ENCODE assay signal across 9 cellular contexts in the genomic region with DNA sequence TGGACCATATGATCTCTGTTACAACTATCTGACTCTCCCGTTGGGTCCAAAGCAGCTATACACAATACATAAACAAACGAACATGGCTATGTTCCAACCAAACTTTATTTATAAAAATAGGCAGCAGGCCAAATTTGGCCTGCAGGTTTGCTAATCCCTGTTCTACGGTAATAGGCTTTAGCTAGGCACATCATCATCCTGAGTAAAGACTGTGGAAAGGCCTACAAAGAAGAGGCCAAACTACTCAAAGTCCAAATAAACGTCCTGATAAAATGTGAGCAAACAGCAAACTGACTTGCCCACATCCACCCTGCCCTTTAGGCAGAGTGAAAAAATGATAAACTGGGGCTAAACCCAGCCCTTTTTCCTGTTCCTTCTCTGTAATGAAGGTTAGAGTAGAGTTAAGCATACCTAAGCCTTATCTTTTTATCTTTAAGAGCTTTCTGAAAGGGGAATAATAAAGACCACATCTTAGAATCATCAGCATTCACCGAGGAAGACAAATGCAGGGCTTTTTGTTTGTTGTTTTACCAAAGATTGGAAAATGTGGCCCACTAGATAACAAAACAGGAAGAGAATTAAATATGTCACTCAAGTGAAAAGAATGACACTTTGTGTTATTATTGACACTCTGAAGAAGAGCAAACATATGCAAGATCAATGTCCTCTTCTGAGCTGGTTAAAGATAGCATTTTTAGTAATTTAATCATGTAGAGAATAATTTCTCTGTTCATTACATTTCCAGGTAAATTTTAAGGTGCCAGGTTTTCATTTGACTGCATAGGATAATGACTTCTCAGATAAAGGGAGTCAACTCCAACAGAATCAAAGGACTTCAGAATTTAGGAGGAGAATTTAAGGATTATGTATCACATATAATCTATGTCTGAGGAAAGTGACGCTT.
DNase-seq lines count a peak whose midpoint lies in the region; ATAC-seq, FAIRE-seq and TF ChIP-seq lines count a peak whose summit lies in the region.
"Had no signal": no experiment of that assay in that cellular context is flagged by ENCODE, and none has a peak within 500 bp of the region (broad histone marks: within the 10 kb centered on the region; RNA-seq: fewer than 3 reads in every experiment).

No MANE protein-coding gene starts in this region.

- FAIRE-seq in pancreas (lab: Jason Lieb, UNC): peak; percentile 5

- H3K27ac ChIP-seq in HEK293 (ENCODE audit: extremely low read depth, low read depth, low read length): 0 out of 2 replicates have a peak overlapping the region, but pooled peaks have one; percentile 27
- peak overlapping the region; percentile 32 for H3K27ac ChIP-seq in colonic mucosa
- H3K27ac ChIP-seq in pancreas: no peak overlapping the region

- H3K4me3 ChIP-seq in HEK293 (ENCODE audit: low read depth, low read length) (no peak overlapping the region), colonic mucosa (no peak overlapping the region), pancreas (no peak overlapping the region)

- H3K9me3 Mint-ChIP-seq in stimulated activated naive B cell treated with anti-CD40 and anti-IgM and Interleukin-4, amounts not matched to agents 10 μg/mL and 1 μg/mL and 100 μg/mL, for 72 hours: no peaks in the 10 kb centered on the region

- no peaks in the 10 kb centered on the region for H3K9me3 ChIP-seq in HEK293 (ENCODE audit: control insufficient read depth, insufficient read depth, low read depth, low read length)
- no peaks in the 10 kb centered on the region for H3K9me3 ChIP-seq in colonic mucosa
- no peaks in the 10 kb centered on the region for H3K9me3 ChIP-seq in pancreas

- POLR2A ChIA-PET in HEK293 (lab: Yijun Ruan, JAX): no interaction called here

- peak overlapping the region in 1 of 2 donors; percentile 29 for H3K9ac ChIP-seq in colonic mucosa (ENCODE audit: low read depth in 2 of 2, low read length in 2 of 2)

- TF ChIP-seq CTCF in HEK293 (tag by site-specific recombination; IDR thresholded peaks at IDR 0.05): no peak
- TF ChIP-seq CTCF in colonic mucosa (IDR thresholded peaks at IDR 0.05): no peak
- no peak for TF ChIP-seq CTCF in pancreas (IDR thresholded peaks at IDR 0.05)

- no peak overlapping the region for H3K4me3 Mint-ChIP-seq in stimulated activated naive B cell treated with anti-CD40 and anti-IgM and Interleukin-4, amounts not matched to agents 10 μg/mL and 1 μg/mL and 100 μg/mL, for 72 hours

- H3K27me3 ChIP-seq in colonic mucosa (no peaks in the 10 kb centered on the region), pancreas (no peaks in the 10 kb centered on the region)

- peak in 1 of 4 donors; percentile 21 for ATAC-seq in pancreas
- ATAC-seq in stimulated activated naive B cell treated with anti-CD40 and anti-IgM and Interleukin-4, amounts not matched to agents 10 μg/mL and 1 μg/mL and 100 μg/mL, for 72 hours (replicated peaks): no peak

- peaks cover 0 to 4% of the 10 kb centered on the region in 2 experiments; a peak in 2 of 3 replicates for H3K36me3 ChIP-seq in HEK293 (ENCODE audit: control insufficient read depth in 2 of 2, insufficient read depth in 1 of 2, low read length in 2 of 2)
- no peaks in the 10 kb centered on the region for H3K36me3 ChIP-seq in colonic mucosa
- no peaks in the 10 kb centered on the region for H3K36me3 ChIP-seq in pancreas

- no peaks in the 10 kb centered on the region for H3K27me3 Mint-ChIP-seq in stimulated activated naive B cell treated with anti-CD40 and anti-IgM and Interleukin-4, amounts not matched to agents 10 μg/mL and 1 μg/mL and 100 μg/mL, for 72 hours

- H3K4me1 Mint-ChIP-seq in stimulated activated naive B cell treated with anti-CD40 and anti-IgM and Interleukin-4, amounts not matched to agents 10 μg/mL and 1 μg/mL and 100 μg/mL, for 72 hours: no peaks in the 10 kb centered on the region

- CTCF ChIA-PET in HEK293 (lab: Yijun Ruan, JAX): interaction anchor here (1.2 kb wide), 1 partner anchor 351 kb away, joined by 3 read pairs; no protein-coding TSS in a partner anchor

- WGBS in pancreas, 2 donors: 61 to 62% methylated on average over 6 of the region's 6 CpGs

- H3K4me1 ChIP-seq in HEK293 (ENCODE audit: control insufficient read depth, insufficient read depth, low read length) (peaks cover 16% of the 10 kb centered on the region), colonic mucosa (no peaks in the 10 kb centered on the region), pancreas (peaks cover 0 to 3% (median 0%) of the 10 kb centered on the region in 3 donors)

- no peaks in the 10 kb centered on the region for H3K36me3 Mint-ChIP-seq in stimulated activated naive B cell treated with anti-CD40 and anti-IgM and Interleukin-4, amounts not matched to agents 10 μg/mL and 1 μg/mL and 100 μg/mL, for 72 hours

- intact Hi-C loops in colonic mucosa (cut with DNase I) (no loop called here), pancreas (cut with DNase I) (no loop called here)

- DNase-seq in OCI-M2 (lab: John Stamatoyannopoulos, UW; ENCODE audit: unreplicated experiment) (peak; percentile 16), colonic mucosa (peak; percentile 48), pancreas (no peak), DMS 273 (lab: John Stamatoyannopoulos, UW; ENCODE audit: unreplicated experiment) (no peak)
- no peak for DNase-seq in stimulated activated naive B cell treated with anti-CD40 and anti-IgM and Interleukin-4, amounts not matched to agents 10 μg/mL and 1 μg/mL and 100 μg/mL, for 72 hours
- no peak for DNase-seq in stimulated activated CD8-positive, alpha-beta memory T cell treated with anti-CD3 and anti-CD28 coated beads, Interleukin-4, amount 100 ng/mL, for 48 hours
- DNase-seq: MM.1S, NCI-H69 had no signal

- H3K27ac Mint-ChIP-seq in stimulated activated naive B cell treated with anti-CD40 and anti-IgM and Interleukin-4, amounts not matched to agents 10 μg/mL and 1 μg/mL and 100 μg/mL, for 72 hours: no peak overlapping the region

TF ChIP-seq in HEK293, 187 proteins besides CTCF, POLR2A, EP300 and RAD21:
- no peak for TF ChIP-seq KLF10 (tag by site-specific recombination; IDR thresholded peaks at IDR 0.05)
- TF ChIP-seq ZFP69B (tag by site-specific recombination; IDR thresholded peaks at IDR 0.05): no peak
- no peak for TF ChIP-seq ZNF561 (tag by site-specific recombination; IDR thresholded peaks at IDR 0.05; ENCODE audit: borderline replicate concordance)
- no peak for TF ChIP-seq ZNF548 (tag by site-specific recombination; IDR thresholded peaks at IDR 0.05)
- no peak for TF ChIP-seq ZNF404 (tag by site-specific recombination; IDR thresholded peaks at IDR 0.05)
- no peak for TF ChIP-seq ZNF843 (tag by site-specific recombination; IDR thresholded peaks at IDR 0.05)
- TF ChIP-seq GLIS1 (tag by site-specific recombination; IDR thresholded peaks at IDR 0.05): no peak

Comparison
In these comparisons a context has a peak if more than half of its experiments do, and no peak if none do; other contexts are left out.
1. H3K27ac ChIP-seq: peak in HEK293 (single experiment) and colonic mucosa (single experiment); none in pancreas (0 of 4).
2. DNase-seq: peak in OCI-M2 (single experiment) and colonic mucosa (single experiment); none in pancreas (0 of 6), stimulated activated naive B cell treated with anti-CD40 and anti-IgM and Interleukin-4, amounts not matched to agents 10 μg/mL and 1 μg/mL and 100 μg/mL, for 72 hours (single experiment), DMS 273 (single experiment) and stimulated activated CD8-positive, alpha-beta memory T cell treated with anti-CD3 and anti-CD28 coated beads, Interleukin-4, amount 100 ng/mL, for 48 hours (single experiment).